ENCODE assay signal across 1 cellular context in the genomic region with DNA sequence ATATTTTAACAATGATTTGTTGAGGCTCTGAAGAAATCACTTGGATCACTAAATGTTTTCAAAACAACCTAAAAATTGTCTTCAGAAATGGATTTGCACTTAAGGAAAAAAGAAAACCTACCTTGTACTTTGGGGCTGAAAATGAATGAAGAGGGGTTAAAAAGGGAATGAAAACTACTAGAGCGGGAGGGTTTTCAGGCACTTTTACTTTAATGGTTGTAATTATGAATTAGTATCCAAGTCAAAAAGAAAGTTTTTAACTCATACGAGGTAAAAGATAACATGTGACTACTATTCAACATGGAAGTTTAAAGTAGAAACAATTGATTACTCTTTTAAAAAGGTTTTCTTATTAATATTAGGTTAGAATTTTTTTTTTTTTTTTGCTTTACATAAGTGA.
TF ChIP-seq lines count a peak whose summit lies in the region.

No MANE protein-coding gene starts in this region.

TF ChIP-seq in neural cell, 6 proteins besides CTCF, POLR2A, EP300 and RAD21:
- TF ChIP-seq, protein P1, sequence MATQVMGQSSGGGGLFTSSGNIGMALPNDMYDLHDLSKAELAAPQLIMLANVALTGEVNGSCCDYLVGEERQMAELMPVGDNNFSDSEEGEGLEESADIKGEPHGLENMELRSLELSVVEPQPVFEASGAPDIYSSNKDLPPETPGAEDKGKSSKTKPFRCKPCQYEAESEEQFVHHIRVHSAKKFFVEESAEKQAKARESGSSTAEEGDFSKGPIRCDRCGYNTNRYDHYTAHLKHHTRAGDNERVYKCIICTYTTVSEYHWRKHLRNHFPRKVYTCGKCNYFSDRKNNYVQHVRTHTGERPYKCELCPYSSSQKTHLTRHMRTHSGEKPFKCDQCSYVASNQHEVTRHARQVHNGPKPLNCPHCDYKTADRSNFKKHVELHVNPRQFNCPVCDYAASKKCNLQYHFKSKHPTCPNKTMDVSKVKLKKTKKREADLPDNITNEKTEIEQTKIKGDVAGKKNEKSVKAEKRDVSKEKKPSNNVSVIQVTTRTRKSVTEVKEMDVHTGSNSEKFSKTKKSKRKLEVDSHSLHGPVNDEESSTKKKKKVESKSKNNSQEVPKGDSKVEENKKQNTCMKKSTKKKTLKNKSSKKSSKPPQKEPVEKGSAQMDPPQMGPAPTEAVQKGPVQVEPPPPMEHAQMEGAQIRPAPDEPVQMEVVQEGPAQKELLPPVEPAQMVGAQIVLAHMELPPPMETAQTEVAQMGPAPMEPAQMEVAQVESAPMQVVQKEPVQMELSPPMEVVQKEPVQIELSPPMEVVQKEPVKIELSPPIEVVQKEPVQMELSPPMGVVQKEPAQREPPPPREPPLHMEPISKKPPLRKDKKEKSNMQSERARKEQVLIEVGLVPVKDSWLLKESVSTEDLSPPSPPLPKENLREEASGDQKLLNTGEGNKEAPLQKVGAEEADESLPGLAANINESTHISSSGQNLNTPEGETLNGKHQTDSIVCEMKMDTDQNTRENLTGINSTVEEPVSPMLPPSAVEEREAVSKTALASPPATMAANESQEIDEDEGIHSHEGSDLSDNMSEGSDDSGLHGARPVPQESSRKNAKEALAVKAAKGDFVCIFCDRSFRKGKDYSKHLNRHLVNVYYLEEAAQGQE (IDR thresholded peaks at IDR 0.05; ENCODE audit: borderline replicate concordance): no peak
- TF ChIP-seq SMC3 (conservative IDR thresholded peaks at IDR 0.05; ENCODE audit: poor library complexity) (no peak), TAF1 (IDR thresholded peaks at IDR 0.05; ENCODE audit: low read depth) (no peak), EZH2 (IDR thresholded peaks at IDR 0.05; ENCODE audit: borderline replicate concordance, insufficient read depth, low read length, poor library complexity, severe bottlenecking) (no peak), MXI1 (conservative IDR thresholded peaks at IDR 0.05; ENCODE audit: poor library complexity, severe bottlenecking) (no peak), POLR2AphosphoS5 (IDR thresholded peaks at IDR 0.05) (no peak)
